ENCODE assay signal across 1 cellular context in genomic region chr10:87861953-87862643, GRCh38.
A peak's percentile ranks its signal among the peaks of the same experiment; 100 is the strongest.
TF ChIP-seq lines count a peak whose summit lies in the region.

No MANE protein-coding gene starts in this region.

TF ChIP-seq in K562, 482 proteins besides CTCF, POLR2A, EP300 and RAD21 (continued from another document and continues in another):
- TF ChIP-seq SIN3A (IDR thresholded peaks at IDR 0.05; ENCODE audit: borderline replicate concordance in 2 of 2, control insufficient read depth in 1 of 2, low read depth in 2 of 2, low read length in 2 of 2) = peak in 1 of 2 experiments; percentile 29; a peak in 1 of 4 replicates
- TF ChIP-seq ARID4B (CRISPR knock-in tag; IDR thresholded peaks at IDR 0.05) = 0 out of 2 replicates have a peak, but pooled peaks have one; percentile 26
- TF ChIP-seq ATF7 (IDR thresholded peaks at IDR 0.05) = peak; percentile 40
- TF ChIP-seq ZNF57 (CRISPR knock-in tag; IDR thresholded peaks at IDR 0.05) = no peak
- TF ChIP-seq HDAC2 (IDR thresholded peaks at IDR 0.05) = 0 out of 2 replicates have a peak, but pooled peaks have one; percentile 37
- TF ChIP-seq CSDE1 (IDR thresholded peaks at IDR 0.05) = no peak
- peak; percentile 95 for TF ChIP-seq TOE1 (IDR thresholded peaks at IDR 0.05; ENCODE audit: borderline replicate concordance)
- TF ChIP-seq TOE1 (CRISPR knock-in tag; IDR thresholded peaks at IDR 0.05; ENCODE audit: borderline replicate concordance, low read depth) = no peak
- TF ChIP-seq FOXM1 (IDR thresholded peaks at IDR 0.05; ENCODE audit: low read depth) = peak; percentile 84
- TF ChIP-seq FOXM1 (CRISPR knock-in tag; IDR thresholded peaks at IDR 0.05; ENCODE audit: low read depth) = peak; percentile 78; the same call in 1 of the 2 replicates
- no peak for TF ChIP-seq ERF (CRISPR knock-in tag; IDR thresholded peaks at IDR 0.05)
- peak; percentile 19; the same call in 1 of the 2 replicates for TF ChIP-seq ARID1B (IDR thresholded peaks at IDR 0.05)
- TF ChIP-seq CBFB (CRISPR knock-in tag; IDR thresholded peaks at IDR 0.05) = 0 out of 2 replicates have a peak, but pooled peaks have one; percentile 22
- TF ChIP-seq CTBP1 (IDR thresholded peaks at IDR 0.05; ENCODE audit: borderline replicate concordance) = peak; percentile 79
- peak; percentile 72 for TF ChIP-seq NFRKB (IDR thresholded peaks at IDR 0.05; ENCODE audit: low read depth)
- peak in 1 of 2 experiments; percentile 54; a peak in 1 of 4 replicates for TF ChIP-seq HDAC1 (IDR thresholded peaks at IDR 0.05)
- TF ChIP-seq HCFC1 (IDR thresholded peaks at IDR 0.05; ENCODE audit: low read depth, low read length) = peak; percentile 43; the same call in 1 of the 2 replicates
- 0 out of 4 replicates have a peak, but pooled peaks of 1 of the 2 experiments have one; percentile 17 for TF ChIP-seq TRIM24 (IDR thresholded peaks at IDR 0.05)
- no peak for TF ChIP-seq TGIF2 (CRISPR knock-in tag; IDR thresholded peaks at IDR 0.05)
- 0 out of 2 replicates have a peak, but pooled peaks have one; percentile 11 for TF ChIP-seq ZBTB17 (CRISPR knock-in tag; IDR thresholded peaks at IDR 0.05)
- no peak for TF ChIP-seq FOXP1 (CRISPR knock-in tag; IDR thresholded peaks at IDR 0.05)
- 0 out of 2 replicates have a peak, but pooled peaks have one; percentile 9 for TF ChIP-seq ARID3A (IDR thresholded peaks at IDR 0.05; ENCODE audit: borderline replicate concordance, low read depth, low read length)
- peak in 1 of 2 experiments; percentile 85; a peak in 2 of 4 replicates for TF ChIP-seq ZNF639 (CRISPR knock-in tag; conservative IDR thresholded peaks at IDR 0.05 in 1 of 2, IDR thresholded peaks at IDR 0.05 in 1 of 2)
- TF ChIP-seq ZNF655 (CRISPR knock-in tag; IDR thresholded peaks at IDR 0.05) = no peak
- no peak for TF ChIP-seq JUNB (CRISPR knock-in tag; conservative IDR thresholded peaks at IDR 0.05)
- TF ChIP-seq GABPA (tag; conservative IDR thresholded peaks at IDR 0.05; ENCODE audit: low read depth) = peak; percentile 66
- no peak for TF ChIP-seq ZBTB5 (IDR thresholded peaks at IDR 0.05)
- TF ChIP-seq MITF (IDR thresholded peaks at IDR 0.05) = peak; percentile 53; the same call in 1 of the 2 replicates
- peak; percentile 93 for TF ChIP-seq NUFIP1 (IDR thresholded peaks at IDR 0.05; ENCODE audit: partially characterized antibody)
- no peak for TF ChIP-seq ID3 (CRISPR knock-in tag; IDR thresholded peaks at IDR 0.05)
- TF ChIP-seq ID3 (tag; IDR thresholded peaks at IDR 0.05) = 0 out of 2 replicates have a peak, but pooled peaks have one; percentile 35
- peak; percentile 17 to 49; a peak in 1 of 4 replicates for TF ChIP-seq TBL1XR1 (IDR thresholded peaks at IDR 0.05; ENCODE audit: low read length in 2 of 2)
- TF ChIP-seq MLLT1 (IDR thresholded peaks at IDR 0.05) = peak in 1 of 2 experiments; percentile 22; a peak in 1 of 4 replicates
- peak; percentile 86 for TF ChIP-seq CEBPB (tag; IDR thresholded peaks at IDR 0.05)
- no peak for TF ChIP-seq NR3C1 (CRISPR knock-in tag; IDR thresholded peaks at IDR 0.05)
- TF ChIP-seq TAF9B (IDR thresholded peaks at IDR 0.05; ENCODE audit: partially characterized antibody) = peak; percentile 72
- peak; percentile 53; the same call in 1 of the 2 replicates for TF ChIP-seq ESRRA (IDR thresholded peaks at IDR 0.05; ENCODE audit: borderline replicate concordance, low read depth)
- TF ChIP-seq MTF1 (CRISPR knock-in tag; IDR thresholded peaks at IDR 0.05; ENCODE audit: borderline replicate concordance) = no peak
- TF ChIP-seq MYC (IDR thresholded peaks at IDR 0.05; ENCODE audit: low read depth, low read length) = peak; percentile 91
- TF ChIP-seq MYC (CRISPR knock-in tag; IDR thresholded peaks at IDR 0.05; ENCODE audit: borderline replicate concordance, low read depth) = peak; percentile 40; the same call in 1 of the 2 replicates
- peak; percentile 69; the same call in 1 of the 2 replicates for TF ChIP-seq HOMEZ (CRISPR knock-in tag; IDR thresholded peaks at IDR 0.05)
- peak in 2 of 3 experiments; percentile 55 to 75; a peak in 4 of 6 replicates for TF ChIP-seq ZBTB11 (CRISPR knock-in tag; IDR thresholded peaks at IDR 0.05)
